In the genomic region with DNA sequence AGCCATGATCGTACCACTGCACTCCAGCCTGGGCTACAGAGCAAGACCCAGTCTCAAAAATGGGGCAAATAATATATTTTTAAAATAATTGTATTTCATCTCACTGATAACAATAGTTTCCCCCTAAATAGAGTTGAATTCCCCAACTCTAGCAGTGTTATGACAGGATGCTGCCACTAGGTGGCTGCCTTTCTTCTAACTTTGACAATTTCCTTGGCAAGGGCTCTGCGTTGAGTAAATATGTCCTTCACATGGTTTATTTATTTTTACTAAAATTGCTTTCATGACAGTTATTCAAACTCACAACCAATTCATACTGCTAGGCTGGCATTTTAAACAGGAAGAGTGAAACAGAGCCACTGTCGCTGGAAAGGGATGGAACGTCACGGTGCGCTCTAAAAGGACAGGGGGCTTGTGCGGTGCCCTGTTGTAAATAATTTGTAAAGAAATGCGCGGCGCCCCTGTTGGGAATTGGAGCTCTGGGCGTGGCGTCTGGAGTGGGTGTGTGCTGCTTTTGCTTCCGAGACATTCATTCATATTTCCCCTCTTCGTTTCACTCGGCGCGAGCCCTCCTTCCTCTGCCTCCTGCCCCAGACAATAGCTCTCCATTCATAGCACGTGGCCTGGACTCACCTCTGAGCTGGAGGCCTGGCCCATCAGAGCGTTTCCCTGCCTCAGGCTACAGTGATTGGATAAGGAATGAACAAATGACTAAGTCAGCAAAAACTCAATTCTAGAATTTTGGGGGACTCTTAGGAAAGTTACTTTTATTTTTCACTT, we compare ENCODE assay signal across 8 cellular contexts. TPM values are rescaled to one million over a fixed set of nuclear protein-coding genes. Genes with fewer than 3 reads are reported as not detected.
DNase-seq lines count a peak whose midpoint lies in the region; ATAC-seq, FAIRE-seq and TF ChIP-seq lines count a peak whose summit lies in the region.

No MANE protein-coding gene starts in this region.

- H3K36me3 Mint-ChIP-seq in MCF 10A (ENCODE audit: insufficient read depth, unreplicated experiment), result no peaks in the 10 kb centered on the region

- no peak overlapping the region for H3K9ac ChIP-seq in kidney (ENCODE audit: low read length in 2 of 2)

- H3K27me3 Mint-ChIP-seq in MCF 10A (ENCODE audit: insufficient read depth, unreplicated experiment), result no peaks in the 10 kb centered on the region

- H3K27ac Mint-ChIP-seq in MCF 10A (ENCODE audit: low read depth, unreplicated experiment), result no peak overlapping the region

- peaks cover 14% of the 10 kb centered on the region for H3K4me1 Mint-ChIP-seq in MCF 10A (ENCODE audit: insufficient read depth, unreplicated experiment)

- no peak overlapping the region for H3K27ac ChIP-seq in kidney (ENCODE audit: low read depth in 2 of 2, low read length in 2 of 2)

- CTCF ChIA-PET in MCF 10A (lab: Yijun Ruan, JAX), result interaction anchor here (0.6 to 1.5 kb wide), 32 partner anchors 11 to 1648 kb away, joined by 3 to 8 read pairs (median 3); no protein-coding TSS in a partner anchor

- no peak overlapping the region for H3K4me3 Mint-ChIP-seq in MCF 10A (ENCODE audit: unreplicated experiment)

- intact Hi-C loops in MCF 10A (cut with micrococcal nuclease), result loop anchor here (10.0 kb wide), 1 partner anchor 1152 kb away; no protein-coding TSS in a partner anchor
- intact Hi-C loops in kidney (cut with DNase I), result no loop called here

- no peaks in the 10 kb centered on the region for H3K9me3 ChIP-seq in kidney (ENCODE audit: control insufficient read depth in 1 of 2, low read length in 2 of 2)

- peak; percentile 92 for TF ChIP-seq CTCF in LNCAP (IDR thresholded peaks at IDR 0.05)
- peak; percentile 63 for TF ChIP-seq CTCF in MCF 10A (IDR thresholded peaks at IDR 0.05; ENCODE audit: unreplicated experiment)
- TF ChIP-seq CTCF in kidney (IDR thresholded peaks at IDR 0.05; ENCODE audit: borderline replicate concordance, extremely low read depth, insufficient read depth), result peak; percentile 73

- no TSS peak for BruUV-seq in MCF 10A (replicated peaks; lab: Mats Ljungman, UMichigan)

- peak; percentile 88 for FAIRE-seq in kidney (lab: Jason Lieb, UNC)

- peaks cover 8 to 9% of the 10 kb centered on the region in 2 donors for H3K4me1 ChIP-seq in kidney (ENCODE audit: control insufficient read depth in 1 of 2, insufficient read depth in 1 of 2, low read depth in 1 of 2, low read length in 2 of 2)

- peak overlapping the region; percentile 33 to 52 for H3K4me3 ChIP-seq in kidney (ENCODE audit: low read length in 2 of 2)

- peak; percentile 48 for DNase-seq in ELF-1 (ENCODE audit: low read depth, low spot score)
- DNase-seq in T follicular helper cell (ENCODE audit: low read depth), result peak; percentile 25
- peak; percentile 64 for DNase-seq in MCF 10A (ENCODE audit: unreplicated experiment)
- no peak for DNase-seq in kidney
- DNase-seq in stimulated activated CD4-positive, alpha-beta T cell treated with anti-CD3 and anti-CD28 coated beads, Interleukin-1b, Interleukin-23, amount 100 ng/mL, for 4 hours (ENCODE audit: low read depth in 2 of 2), result peak; percentile 32 to 42
- DNase-seq in NCI-H187 treated with DMSO at 0.1 percent for 48 hours (lab: John Stamatoyannopoulos, UW), result no peak

- POLR2A ChIA-PET in MCF 10A (lab: Yijun Ruan, JAX), result interaction anchor here (0.5 to 1.2 kb wide), 4 partner anchors 33 to 1611 kb away, joined by 3 to 4 read pairs (median 3); no protein-coding TSS in a partner anchor

- H3K36me3 ChIP-seq in kidney (ENCODE audit: control insufficient read depth in 1 of 2, insufficient read depth in 2 of 2, low read length in 2 of 2), result no peaks in the 10 kb centered on the region

- ATAC-seq in GM19328 (IDR thresholded peaks at IDR 0.05; ENCODE audit: unreplicated experiment), result no peak

- no peaks in the 10 kb centered on the region for H3K9me3 Mint-ChIP-seq in MCF 10A (ENCODE audit: unreplicated experiment)

RNA-seq across cellular contexts. Expression of a gene that starts 20.5 kb away (rescaled TPM):
- total RNA-seq in MCF 10A (2022), result 132 and 136 TPM in 2 replicates
- 60.7 TPM for total RNA-seq in kidney
- polyA plus RNA-seq in kidney (ENCODE audit: insufficient read depth, low read depth, low replicate concordance), result 28.8 TPM

Comparison
In these comparisons a context has a peak if more than half of its experiments do, and no peak if none do; other contexts are left out.
1. DNase-seq: peak in ELF-1 (single experiment), T follicular helper cell (single experiment), MCF 10A (single experiment) and stimulated activated CD4-positive, alpha-beta T cell treated with anti-CD3 and anti-CD28 coated beads, Interleukin-1b, Interleukin-23, amount 100 ng/mL, for 4 hours (2 of 2); none in kidney (single experiment) and NCI-H187 treated with DMSO at 0.1 percent for 48 hours (single experiment).
2. Peak in every context shown above with its lines, with median percentiles within 50 percentile points of each other: CTCF ChIP-seq.